ENCODE assay signal across 1 cellular context in the genomic region with DNA sequence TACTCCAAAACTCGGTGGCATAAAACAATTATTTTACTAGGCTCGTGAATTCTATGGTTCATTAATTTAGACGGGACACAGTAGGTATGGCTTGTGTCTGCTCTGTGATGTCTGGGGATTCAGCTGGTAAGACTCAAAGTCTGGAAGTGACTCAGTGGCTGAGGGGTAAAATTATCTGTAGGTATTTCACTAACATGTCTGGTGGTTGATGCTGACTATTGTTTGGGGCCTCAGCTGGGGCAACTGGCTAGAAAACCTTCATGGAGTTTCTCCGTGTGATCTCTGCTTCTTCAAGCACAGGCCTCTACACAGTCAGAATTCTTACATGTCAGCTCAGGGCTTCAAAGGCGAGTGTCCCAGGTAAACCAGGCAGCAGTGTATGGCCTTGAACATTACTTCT.
TF ChIP-seq lines count a peak whose summit lies in the region.

No MANE protein-coding gene starts in this region.

TF ChIP-seq in IMR-90, 13 proteins besides CTCF, POLR2A, EP300 and RAD21:
- no peak for TF ChIP-seq MXI1 (IDR thresholded peaks at IDR 0.05; ENCODE audit: borderline replicate concordance, low read depth, low read length)
- no peak for TF ChIP-seq BHLHE40 (IDR thresholded peaks at IDR 0.05; ENCODE audit: low read depth, low read length)
- TF ChIP-seq MAZ (IDR thresholded peaks at IDR 0.05; ENCODE audit: borderline replicate concordance, low read depth, low read length) = no peak
- TF ChIP-seq NFE2L2 (IDR thresholded peaks at IDR 0.05; ENCODE audit: low read depth, low read length) = no peak
- TF ChIP-seq, protein P1, sequence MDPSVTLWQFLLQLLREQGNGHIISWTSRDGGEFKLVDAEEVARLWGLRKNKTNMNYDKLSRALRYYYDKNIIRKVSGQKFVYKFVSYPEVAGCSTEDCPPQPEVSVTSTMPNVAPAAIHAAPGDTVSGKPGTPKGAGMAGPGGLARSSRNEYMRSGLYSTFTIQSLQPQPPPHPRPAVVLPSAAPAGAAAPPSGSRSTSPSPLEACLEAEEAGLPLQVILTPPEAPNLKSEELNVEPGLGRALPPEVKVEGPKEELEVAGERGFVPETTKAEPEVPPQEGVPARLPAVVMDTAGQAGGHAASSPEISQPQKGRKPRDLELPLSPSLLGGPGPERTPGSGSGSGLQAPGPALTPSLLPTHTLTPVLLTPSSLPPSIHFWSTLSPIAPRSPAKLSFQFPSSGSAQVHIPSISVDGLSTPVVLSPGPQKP (IDR thresholded peaks at IDR 0.05; ENCODE audit: borderline replicate concordance, low read depth, low read length) = no peak
- TF ChIP-seq FOS (IDR thresholded peaks at IDR 0.05; ENCODE audit: low read depth, low read length) = no peak
- no peak for TF ChIP-seq MAFK (IDR thresholded peaks at IDR 0.05; ENCODE audit: low read depth, low read length)
- TF ChIP-seq RCOR1 (IDR thresholded peaks at IDR 0.05; ENCODE audit: insufficient replicate concordance, low read length) = no peak
- no peak for TF ChIP-seq RFX5 (IDR thresholded peaks at IDR 0.05; ENCODE audit: low read depth, low read length)
- TF ChIP-seq CHD1 (IDR thresholded peaks at IDR 0.05; ENCODE audit: low read depth, low read length) = no peak
- no peak for TF ChIP-seq SMC3 (IDR thresholded peaks at IDR 0.05; ENCODE audit: low read depth, low read length)
- TF ChIP-seq, protein P2, sequence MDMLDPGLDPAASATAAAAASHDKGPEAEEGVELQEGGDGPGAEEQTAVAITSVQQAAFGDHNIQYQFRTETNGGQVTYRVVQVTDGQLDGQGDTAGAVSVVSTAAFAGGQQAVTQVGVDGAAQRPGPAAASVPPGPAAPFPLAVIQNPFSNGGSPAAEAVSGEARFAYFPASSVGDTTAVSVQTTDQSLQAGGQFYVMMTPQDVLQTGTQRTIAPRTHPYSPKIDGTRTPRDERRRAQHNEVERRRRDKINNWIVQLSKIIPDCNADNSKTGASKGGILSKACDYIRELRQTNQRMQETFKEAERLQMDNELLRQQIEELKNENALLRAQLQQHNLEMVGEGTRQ (IDR thresholded peaks at IDR 0.05; ENCODE audit: low read depth, low read length) = no peak
- TF ChIP-seq CEBPB (IDR thresholded peaks at IDR 0.05; ENCODE audit: low read depth, low read length) = no peak
